In genomic region chr5:156883316-156883875, GRCh38 we compare ENCODE assay signal across 24 cellular contexts.
A peak's percentile ranks its signal among the peaks of the same experiment; 100 is the strongest.
DNase-seq lines count a peak whose midpoint lies in the region; ATAC-seq and TF ChIP-seq lines count a peak whose summit lies in the region.
"Had no signal": no experiment of that assay in that cellular context is flagged by ENCODE, and none has a peak within 500 bp of the region (broad histone marks: within the 10 kb centered on the region; RNA-seq: fewer than 3 reads in every experiment).

No MANE protein-coding gene starts in this region.

- no peak overlapping the region for H2AFZ ChIP-seq in OCI-LY3 (ENCODE audit: low read depth, low read length)

- ATAC-seq in GM19351 (IDR thresholded peaks at IDR 0.05; ENCODE audit: unreplicated experiment) (peak; percentile 40), HG02943 (IDR thresholded peaks at IDR 0.05; ENCODE audit: low read depth, unreplicated experiment) (peak; percentile 45)
- ATAC-seq: HepG2 had no signal

- no peaks in the 10 kb centered on the region for H4K20me1 ChIP-seq in OCI-LY3 (ENCODE audit: insufficient read depth, low read length)

- no peaks in the 10 kb centered on the region; the same call in 1 of the 2 replicates for H3K27me3 ChIP-seq in OCI-LY3 (ENCODE audit: low read depth, low read length)
- H3K27me3 ChIP-seq: neutrophil, transverse colon had no signal

- H3K9me3 ChIP-seq in OCI-LY3 (ENCODE audit: insufficient read depth, low read length), result no peaks in the 10 kb centered on the region
- H3K9me3 ChIP-seq: neutrophil, transverse colon had no signal

- DNase-seq in DMS79 treated with DMSO at 0.1 percent for 48 hours (lab: John Stamatoyannopoulos, UW) (peak; percentile 76), T-helper 1 cell (no peak), NCI-H774 (lab: John Stamatoyannopoulos, UW) (no peak)
- no peak for DNase-seq in stimulated activated naive CD4-positive, alpha-beta T cell treated with Interleukin-2 at 50 U/mL for 16 hours (lab: John Stamatoyannopoulos, UW)
- DNase-seq: activated CD4-positive, alpha-beta T cell treated with anti-CD3 and anti-CD28 coated beads, Interleukin-2, amount 50 U/mL, for 1 hour; activated CD8-positive, alpha-beta memory T cell treated with anti-CD3 and anti-CD28 coated beads, Interleukin-2, amount 50 U/mL, for 4 hours; activated effector memory CD4-positive, alpha-beta T cell treated with Interleukin-2 at 50 U/mL for 16 hours; CD8-positive, alpha-beta memory T cell; DND-41; endodermal cell; H9; kidney glomerular epithelial cell; NCI-H1694; NCI-H446; SHP77 treated with DMSO at 0.1 percent for 48 hours; stimulated activated CD4-positive, alpha-beta T cell treated with anti-CD3 and anti-CD28 coated beads, Interleukin-2, amount 100 ng/mL, for 24 hours; stimulated activated naive CD4-positive, alpha-beta T cell; transverse colon had no signal

- no peak overlapping the region for H3K9ac ChIP-seq in OCI-LY3 (ENCODE audit: low read length)

- H3K4me1 ChIP-seq in OCI-LY3 (ENCODE audit: low read length), result peaks cover 14% of the 10 kb centered on the region
- H3K4me1 ChIP-seq: transverse colon had no signal

- H3K4me2 ChIP-seq in OCI-LY3 (ENCODE audit: low read length), result peak overlapping the region; percentile 36

- peak overlapping the region; percentile 35; the same call in 1 of the 2 replicates for H3K27ac ChIP-seq in OCI-LY3 (ENCODE audit: low read length)
- H3K27ac ChIP-seq: neutrophil, skin epidermis, transverse colon had no signal

- no peaks in the 10 kb centered on the region for H3K36me3 ChIP-seq in OCI-LY3 (replicated peaks; ENCODE audit: low read depth, low read length)
- H3K36me3 ChIP-seq: neutrophil, transverse colon had no signal

- no peak for TF ChIP-seq CTCF in OCI-LY3 (IDR thresholded peaks at IDR 0.05; ENCODE audit: low read depth, low read length)

- no peak overlapping the region for H3K4me3 ChIP-seq in OCI-LY3 (ENCODE audit: low read length)
- H3K4me3 ChIP-seq: skin epidermis, transverse colon had no signal

- no peaks in the 10 kb centered on the region for H3K79me2 ChIP-seq in OCI-LY3 (ENCODE audit: low read length)
